ENCODE assay signal across 39 cellular contexts in genomic region chr1:26195805-26196204, GRCh38. TPM values are rescaled to one million over a fixed set of nuclear protein-coding genes. Genes with fewer than 3 reads are reported as not detected.
"Had no signal": no experiment of that assay in that cellular context is flagged by ENCODE, and none has a peak within 500 bp of the region (broad histone marks: within the 10 kb centered on the region; RNA-seq: fewer than 3 reads in every experiment).

No MANE protein-coding gene starts in this region.

- H3K4me3 Mint-ChIP-seq: activated B cell treated with CpG ODN at 0.5 μM for 24 hours; activated CD4-positive, alpha-beta memory T cell treated with anti-CD3 and anti-CD28 coated beads for 36 hours; activated CD4-positive, alpha-beta T cell treated with anti-CD3 and anti-CD28 coated beads, Interleukin-2, amount 10 ng/mL, durations not matched to agents 24 days and 14 days; activated CD8-positive, alpha-beta T cell treated with anti-CD3 and anti-CD28 coated beads for 36 hours; activated naive CD4-positive, alpha-beta T cell treated with anti-CD3 and anti-CD28 coated beads for 36 hours; activated naive CD8-positive, alpha-beta T cell treated with anti-CD3 and anti-CD28 coated beads for 36 hours; activated T-cell treated with anti-CD3 and anti-CD28 coated beads, Interleukin-2, amount 50 U/mL, for 4 hours; activated T-helper 1 cell treated with anti-CD3 and anti-CD28 coated beads, Interleukin-12 subunit alpha, Interleukin-12 subunit beta, Interleukin-2, Interleukin-4 antibody, amounts not matched to agents 30 ng/mL and 10 ng/mL and 1 ng/mL, durations not matched to agents 14 hours and 24 hours and 36 hours; activated T-helper 17 cell treated with anti-CD3 and anti-CD28 coated beads, Interleukin-2, amount 50 U/mL, for 72 hours; T-helper 2 cell treated with Interferon-gamma antibody and Interleukin-4, amounts not matched to agents 5 μg/mL and 100 μg/mL, for 36 hours had no signal

- H3K36me3 ChIP-seq: adrenal gland, brain microvascular endothelial cell, breast epithelium had no signal

- H3K27ac ChIP-seq: adrenal gland, body of pancreas, brain microvascular endothelial cell, breast epithelium, VCaP had no signal

- H3K9me3 ChIP-seq: adrenal gland, body of pancreas, breast epithelium had no signal

- DNase-seq: activated B cell treated with CpG ODN at 0.5 μM for 24 hours; activated CD4-positive, alpha-beta memory T cell treated with anti-CD3 and anti-CD28 coated beads for 36 hours; activated CD4-positive, alpha-beta T cell treated with anti-CD3 and anti-CD28 coated beads for 4 hours; activated CD4-positive, alpha-beta T cell treated with anti-CD3 and anti-CD28 coated beads, Interleukin-2, amount 10 ng/mL, durations not matched to agents 24 days and 14 days; activated CD4-positive, alpha-beta T cell treated with anti-CD3 and anti-CD28 coated beads, Interleukin-2, amount 50 U/mL, for 1 hour; activated CD4-positive, alpha-beta T cell treated with anti-CD3 and anti-CD28 coated beads, Interleukin-2, amount 50 U/mL, for 4 hours; activated CD4-positive, CD25-positive, alpha-beta regulatory T cell treated with anti-CD3 and anti-CD28 coated beads, Interleukin-2, amount 50 U/mL, for 72 hours; activated CD8-positive, alpha-beta memory T cell treated with anti-CD3 and anti-CD28 coated beads, Interleukin-2, amount 50 U/mL, for 4 hours; activated CD8-positive, alpha-beta T cell treated with anti-CD3 and anti-CD28 coated beads for 36 hours; activated effector memory CD4-positive, alpha-beta T cell treated with anti-CD3 and anti-CD28 coated beads, Interleukin-2, amount 50 U/mL, for 16 hours; activated gamma-delta T cell treated with Interleukin-2 at 50 U/mL for 16 hours; activated naive CD4-positive, alpha-beta T cell; activated naive CD4-positive, alpha-beta T cell treated with anti-CD3 and anti-CD28 coated beads for 36 hours; activated naive CD4-positive, alpha-beta T cell treated with anti-CD3 and anti-CD28 coated beads, Interleukin-2, amount 50 U/mL, for 16 hours; activated naive CD8-positive, alpha-beta T cell treated with anti-CD3 and anti-CD28 coated beads for 36 hours; activated T-cell treated with anti-CD3 and anti-CD28 coated beads for 4 hours; activated T-cell treated with anti-CD3 and anti-CD28 coated beads, Interleukin-2, amount 50 U/mL, for 1 hour; activated T-cell treated with anti-CD3 and anti-CD28 coated beads, Interleukin-2, amount 50 U/mL, for 4 hours; adrenal gland; amniotic stem cell; aorta; body of pancreas; brain microvascular endothelial cell; central memory CD4-positive, alpha-beta T cell; T-helper 1 cell; T-helper 2 cell; T-helper 9 cell had no signal

- H3K27me3 ChIP-seq: adrenal gland, body of pancreas, brain microvascular endothelial cell, breast epithelium had no signal

- H3K4me1 ChIP-seq: adrenal gland, body of pancreas, breast epithelium had no signal

- H3K27me3 Mint-ChIP-seq: activated CD4-positive, alpha-beta memory T cell treated with anti-CD3 and anti-CD28 coated beads for 36 hours; activated CD8-positive, alpha-beta T cell treated with anti-CD3 and anti-CD28 coated beads for 36 hours; activated naive CD8-positive, alpha-beta T cell treated with anti-CD3 and anti-CD28 coated beads for 36 hours; activated T-helper 17 cell treated with anti-CD3 and anti-CD28 coated beads, Interleukin-2, amount 50 U/mL, for 72 hours had no signal

- H3K4me1 Mint-ChIP-seq: activated B cell treated with CpG ODN at 0.5 μM for 24 hours had no signal

- ATAC-seq: activated CD8-positive, alpha-beta T cell treated with anti-CD3 and anti-CD28 coated beads for 36 hours; activated naive CD4-positive, alpha-beta T cell treated with anti-CD3 and anti-CD28 coated beads, Interleukin-2, amount 50 U/mL, for 72 hours; activated T-cell treated with anti-CD3 and anti-CD28 coated beads, Interleukin-2, amount 50 U/mL, for 4 hours; activated T-helper 17 cell treated with anti-CD3 and anti-CD28 coated beads, Interleukin-2, amount 50 U/mL, for 72 hours; body of pancreas had no signal

- H3K9me3 Mint-ChIP-seq: activated B cell treated with CpG ODN at 0.5 μM for 24 hours; activated CD4-positive, alpha-beta memory T cell treated with anti-CD3 and anti-CD28 coated beads for 36 hours; activated CD8-positive, alpha-beta T cell treated with anti-CD3 and anti-CD28 coated beads for 36 hours; activated naive CD4-positive, alpha-beta T cell treated with anti-CD3 and anti-CD28 coated beads for 36 hours; activated naive CD4-positive, alpha-beta T cell treated with anti-CD3 and anti-CD28 coated beads, Interleukin-2, amount 50 U/mL, for 72 hours; activated naive CD8-positive, alpha-beta T cell treated with anti-CD3 and anti-CD28 coated beads for 36 hours; activated T-cell treated with anti-CD3 and anti-CD28 coated beads, Interleukin-2, amount 50 U/mL, for 4 hours; activated T-helper 1 cell treated with anti-CD3 and anti-CD28 coated beads, Interleukin-12 subunit alpha, Interleukin-12 subunit beta, Interleukin-2, Interleukin-4 antibody, amounts not matched to agents 30 ng/mL and 10 ng/mL and 1 ng/mL, durations not matched to agents 14 hours and 24 hours and 36 hours; activated T-helper 17 cell treated with anti-CD3 and anti-CD28 coated beads, Interleukin-2, amount 50 U/mL, for 72 hours; T-helper 1 cell treated with Interleukin-12 subunit alpha and Interleukin-12 subunit beta and Interleukin-4 antibody, amounts not matched to agents 30 μg/mL and 1 μg/mL, for 36 hours; T-helper 2 cell treated with Interferon-gamma antibody and Interleukin-4, amounts not matched to agents 5 μg/mL and 100 μg/mL, for 36 hours had no signal

- H3K4me3 ChIP-seq: adrenal gland, body of pancreas, breast epithelium had no signal

- H3K36me3 Mint-ChIP-seq: activated CD4-positive, alpha-beta memory T cell treated with anti-CD3 and anti-CD28 coated beads for 36 hours; activated naive CD4-positive, alpha-beta T cell treated with anti-CD3 and anti-CD28 coated beads, Interleukin-2, amount 50 U/mL, for 72 hours; activated naive CD8-positive, alpha-beta T cell treated with anti-CD3 and anti-CD28 coated beads for 36 hours had no signal

- H3K27ac Mint-ChIP-seq: activated B cell treated with CpG ODN at 0.5 μM for 24 hours; activated CD4-positive, alpha-beta memory T cell treated with anti-CD3 and anti-CD28 coated beads for 36 hours; activated CD4-positive, alpha-beta T cell treated with anti-CD3 and anti-CD28 coated beads, Interleukin-2, amount 10 ng/mL, durations not matched to agents 24 days and 14 days; activated CD8-positive, alpha-beta T cell treated with anti-CD3 and anti-CD28 coated beads for 36 hours; activated naive CD4-positive, alpha-beta T cell treated with anti-CD3 and anti-CD28 coated beads for 36 hours; activated naive CD4-positive, alpha-beta T cell treated with anti-CD3 and anti-CD28 coated beads, Interleukin-2, amount 50 U/mL, for 72 hours; activated naive CD8-positive, alpha-beta T cell treated with anti-CD3 and anti-CD28 coated beads for 36 hours; activated T-helper 1 cell treated with anti-CD3 and anti-CD28 coated beads, Interleukin-12 subunit alpha, Interleukin-12 subunit beta, Interleukin-2, Interleukin-4 antibody, amounts not matched to agents 30 ng/mL and 10 ng/mL and 1 ng/mL, durations not matched to agents 14 hours and 24 hours and 36 hours; activated T-helper 17 cell treated with anti-CD3 and anti-CD28 coated beads, Interleukin-2, amount 50 U/mL, for 72 hours; T-helper 2 cell treated with Interferon-gamma antibody and Interleukin-4, amounts not matched to agents 5 μg/mL and 100 μg/mL, for 36 hours had no signal

- FAIRE-seq: astrocyte, TTC549 had no signal

RNA-seq across cellular contexts. Expression of gene CATSPER4, which starts 5.4 kb away (rescaled TPM):
- total RNA-seq: activated B cell treated with CpG ODN at 0.5 μM for 24 hours; activated CD4-positive, alpha-beta memory T cell treated with anti-CD3 and anti-CD28 coated beads for 36 hours; activated CD4-positive, alpha-beta T cell treated with anti-CD3 and anti-CD28 coated beads, Interleukin-2, amount 10 ng/mL, durations not matched to agents 24 days and 14 days; activated CD8-positive, alpha-beta memory T cell treated with anti-CD3 and anti-CD28 coated beads for 36 hours; activated CD8-positive, alpha-beta T cell treated with anti-CD3 and anti-CD28 coated beads for 36 hours; activated naive CD4-positive, alpha-beta T cell treated with anti-CD3 and anti-CD28 coated beads for 36 hours; activated naive CD4-positive, alpha-beta T cell treated with anti-CD3 and anti-CD28 coated beads, Interleukin-2, amount 50 U/mL, for 72 hours; activated naive CD8-positive, alpha-beta T cell treated with anti-CD3 and anti-CD28 coated beads for 36 hours; activated T-cell treated with anti-CD3 and anti-CD28 coated beads, Interleukin-2, amount 50 U/mL, for 4 hours; activated T-helper 1 cell treated with anti-CD3 and anti-CD28 coated beads, Interleukin-12 subunit alpha, Interleukin-12 subunit beta, Interleukin-2, Interleukin-4 antibody, amounts not matched to agents 30 ng/mL and 10 ng/mL and 1 ng/mL, durations not matched to agents 14 hours and 24 hours and 36 hours; activated T-helper 17 cell treated with anti-CD3 and anti-CD28 coated beads, Interleukin-2, amount 50 U/mL, for 72 hours; adrenal gland; aorta; astrocyte; body of pancreas; breast epithelium; cardiac septum had no signal
- polyA plus RNA-seq: adrenal gland, aorta had no signal

RNA-seq across cellular contexts. Expression of gene ZNF593OS, which starts 24.2 kb away (rescaled TPM):
- total RNA-seq: activated B cell treated with CpG ODN at 0.5 μM for 24 hours; activated CD4-positive, alpha-beta memory T cell treated with anti-CD3 and anti-CD28 coated beads for 36 hours; activated CD4-positive, alpha-beta T cell treated with anti-CD3 and anti-CD28 coated beads, Interleukin-2, amount 10 ng/mL, durations not matched to agents 24 days and 14 days; activated CD8-positive, alpha-beta memory T cell treated with anti-CD3 and anti-CD28 coated beads for 36 hours; activated CD8-positive, alpha-beta T cell treated with anti-CD3 and anti-CD28 coated beads for 36 hours; activated naive CD4-positive, alpha-beta T cell treated with anti-CD3 and anti-CD28 coated beads for 36 hours; activated naive CD4-positive, alpha-beta T cell treated with anti-CD3 and anti-CD28 coated beads, Interleukin-2, amount 50 U/mL, for 72 hours; activated naive CD8-positive, alpha-beta T cell treated with anti-CD3 and anti-CD28 coated beads for 36 hours; activated T-cell treated with anti-CD3 and anti-CD28 coated beads, Interleukin-2, amount 50 U/mL, for 4 hours; activated T-helper 1 cell treated with anti-CD3 and anti-CD28 coated beads, Interleukin-12 subunit alpha, Interleukin-12 subunit beta, Interleukin-2, Interleukin-4 antibody, amounts not matched to agents 30 ng/mL and 10 ng/mL and 1 ng/mL, durations not matched to agents 14 hours and 24 hours and 36 hours; activated T-helper 17 cell treated with anti-CD3 and anti-CD28 coated beads, Interleukin-2, amount 50 U/mL, for 72 hours; aorta; astrocyte; body of pancreas; breast epithelium; cardiac septum had no signal

RNA-seq across cellular contexts. Expression of gene C1orf232, which starts 27.0 kb away (rescaled TPM):
- total RNA-seq: activated B cell treated with CpG ODN at 0.5 μM for 24 hours; activated CD4-positive, alpha-beta memory T cell treated with anti-CD3 and anti-CD28 coated beads for 36 hours; activated CD4-positive, alpha-beta T cell treated with anti-CD3 and anti-CD28 coated beads, Interleukin-2, amount 10 ng/mL, durations not matched to agents 24 days and 14 days; activated CD8-positive, alpha-beta memory T cell treated with anti-CD3 and anti-CD28 coated beads for 36 hours; activated CD8-positive, alpha-beta T cell treated with anti-CD3 and anti-CD28 coated beads for 36 hours; activated naive CD4-positive, alpha-beta T cell treated with anti-CD3 and anti-CD28 coated beads for 36 hours; activated naive CD4-positive, alpha-beta T cell treated with anti-CD3 and anti-CD28 coated beads, Interleukin-2, amount 50 U/mL, for 72 hours; activated naive CD8-positive, alpha-beta T cell treated with anti-CD3 and anti-CD28 coated beads for 36 hours; activated T-cell treated with anti-CD3 and anti-CD28 coated beads, Interleukin-2, amount 50 U/mL, for 4 hours; activated T-helper 1 cell treated with anti-CD3 and anti-CD28 coated beads, Interleukin-12 subunit alpha, Interleukin-12 subunit beta, Interleukin-2, Interleukin-4 antibody, amounts not matched to agents 30 ng/mL and 10 ng/mL and 1 ng/mL, durations not matched to agents 14 hours and 24 hours and 36 hours; activated T-helper 17 cell treated with anti-CD3 and anti-CD28 coated beads, Interleukin-2, amount 50 U/mL, for 72 hours; adrenal gland; aorta; astrocyte; body of pancreas; breast epithelium; cardiac septum; cerebellum had no signal
- polyA plus RNA-seq: adrenal gland, aorta had no signal
